Comparison of ENCODE assay signal across 29 cellular contexts in genomic region chr15:38430106-38430760, GRCh38.
"Had no signal": no experiment of that assay in that cellular context is flagged by ENCODE, and none has a peak within 500 bp of the region (broad histone marks: within the 10 kb centered on the region; RNA-seq: fewer than 3 reads in every experiment).

No MANE protein-coding gene starts in this region.

- DNase-seq: activated CD4-positive, alpha-beta memory T cell treated with anti-CD3 and anti-CD28 coated beads, Interleukin-2, amount 10 ng/mL, durations not matched to agents 7 days and 5 days; activated CD4-positive, alpha-beta T cell treated with anti-CD3 and anti-CD28 coated beads for 1 hour; activated CD4-positive, alpha-beta T cell treated with anti-CD3 and anti-CD28 coated beads for 4 hours; activated CD4-positive, alpha-beta T cell treated with anti-CD3 and anti-CD28 coated beads, Interleukin-2, amount 10 ng/mL, durations not matched to agents 7 days and 5 days; activated CD4-positive, alpha-beta T cell treated with anti-CD3 and anti-CD28 coated beads, Interleukin-2, amount 50 U/mL, for 4 hours; activated CD8-positive, alpha-beta memory T cell treated with anti-CD3 and anti-CD28 coated beads, Interleukin-2, amount 50 U/mL, for 48 hours; activated gamma-delta T cell; activated naive CD4-positive, alpha-beta T cell treated with anti-CD3 and anti-CD28 coated beads, Interleukin-2, amount 50 U/mL, for 16 hours; activated naive CD4-positive, alpha-beta T cell treated with Interleukin-2 at 50 U/mL for 16 hours; activated T-cell treated with anti-CD3 and anti-CD28 coated beads for 4 hours; activated T-cell treated with anti-CD3 and anti-CD28 coated beads, Interleukin-2, amount 50 U/mL, for 24 hours; activated T-cell treated with anti-CD3 and anti-CD28 coated beads, Interleukin-2, amount 50 U/mL, for 72 hours; amniotic stem cell; anterior cingulate cortex; brain microvascular endothelial cell; dorsolateral prefrontal cortex; effector memory CD4-positive, alpha-beta T cell; endodermal cell; foreskin fibroblast; head of caudate nucleus; T-helper 2 cell had no signal

- H3K27me3 ChIP-seq: brain microvascular endothelial cell, dorsolateral prefrontal cortex had no signal

- H3K9me3 Mint-ChIP-seq: activated CD4-positive, alpha-beta memory T cell treated with anti-CD3 and anti-CD28 coated beads, Interleukin-2, amount 10 ng/mL, durations not matched to agents 7 days and 5 days; activated T-cell treated with anti-CD3 and anti-CD28 coated beads, Interleukin-2, amount 50 U/mL, for 24 hours; activated T-cell treated with anti-CD3 and anti-CD28 coated beads, Interleukin-2, amount 50 U/mL, for 72 hours; central memory CD8-positive, alpha-beta T cell; dendritic cell treated with granulocyte-macrophage colony-stimulating factor and Interleukin-4, amounts not matched to agents 40 ng/mL and 50 ng/mL, for 4 days; endodermal cell had no signal

- FAIRE-seq: astrocyte, bronchial epithelial cell, frontal cortex had no signal

- H3K27ac Mint-ChIP-seq: activated CD4-positive, alpha-beta memory T cell treated with anti-CD3 and anti-CD28 coated beads, Interleukin-2, amount 10 ng/mL, durations not matched to agents 7 days and 5 days; activated CD4-positive, alpha-beta T cell treated with anti-CD3 and anti-CD28 coated beads, Interleukin-2, amount 10 ng/mL, durations not matched to agents 7 days and 5 days; activated naive CD8-positive, alpha-beta T cell; activated T-cell treated with anti-CD3 and anti-CD28 coated beads, Interleukin-2, amount 50 U/mL, for 24 hours; activated T-cell treated with anti-CD3 and anti-CD28 coated beads, Interleukin-2, amount 50 U/mL, for 72 hours; dendritic cell treated with granulocyte-macrophage colony-stimulating factor and Interleukin-4, amounts not matched to agents 40 ng/mL and 50 ng/mL, for 4 days; endodermal cell had no signal

- H3K4me1 Mint-ChIP-seq: central memory CD8-positive, alpha-beta T cell; endodermal cell had no signal

- H3K4me3 Mint-ChIP-seq: activated CD4-positive, alpha-beta memory T cell treated with anti-CD3 and anti-CD28 coated beads, Interleukin-2, amount 10 ng/mL, durations not matched to agents 7 days and 5 days; activated CD4-positive, alpha-beta T cell treated with anti-CD3 and anti-CD28 coated beads, Interleukin-2, amount 10 ng/mL, durations not matched to agents 7 days and 5 days; activated naive CD8-positive, alpha-beta T cell; activated T-cell treated with anti-CD3 and anti-CD28 coated beads, Interleukin-2, amount 50 U/mL, for 24 hours; activated T-cell treated with anti-CD3 and anti-CD28 coated beads, Interleukin-2, amount 50 U/mL, for 72 hours; central memory CD8-positive, alpha-beta T cell; dendritic cell treated with granulocyte-macrophage colony-stimulating factor and Interleukin-4, amounts not matched to agents 40 ng/mL and 50 ng/mL, for 4 days; endodermal cell had no signal

- ATAC-seq: activated T-cell treated with anti-CD3 and anti-CD28 coated beads, Interleukin-2, amount 50 U/mL, for 72 hours; esophagus mucosa had no signal

- H3K36me3 ChIP-seq: brain microvascular endothelial cell had no signal

- H3K4me3 ChIP-seq: coronary artery, dorsolateral prefrontal cortex had no signal

- H3K27ac ChIP-seq: brain microvascular endothelial cell, coronary artery, dorsolateral prefrontal cortex had no signal
